In genomic region chr7:114104035-114104434, GRCh38 we compare ENCODE assay signal across 20 cellular contexts.
"Had no signal": no experiment of that assay in that cellular context is flagged by ENCODE, and none has a peak within 500 bp of the region (broad histone marks: within the 10 kb centered on the region; RNA-seq: fewer than 3 reads in every experiment).

No MANE protein-coding gene starts in this region.

- H3K9me3 ChIP-seq: adrenal gland, body of pancreas, colonic mucosa, left lung, sigmoid colon, thyroid gland had no signal

- H3K4me1 ChIP-seq: adrenal gland, colonic mucosa, left lung had no signal

- H3K27me3 ChIP-seq: adrenal gland, body of pancreas, colonic mucosa, left lung, sigmoid colon, thyroid gland had no signal

- DNase-seq: activated CD4-positive, alpha-beta T cell treated with anti-CD3 and anti-CD28 coated beads for 1 hour; activated gamma-delta T cell; adrenal gland; body of pancreas; caudate nucleus; colonic mucosa; effector CD4-positive, alpha-beta T cell; glutamatergic neuron; kidney; left lung; midbrain; posterior cingulate gyrus; sigmoid colon; stimulated activated CD4-positive, alpha-beta T cell treated with anti-CD3 and anti-CD28 coated beads, Interleukin-1b, Interleukin-23, amount 100 ng/mL, for 48 hours; stimulated activated CD8-positive, alpha-beta memory T cell treated with anti-CD3 and anti-CD28 coated beads, Interleukin-4, amount 100 ng/mL, for 48 hours; stimulated activated naive CD4-positive, alpha-beta T cell; SW 1271; T-helper 2 cell; thyroid gland; WERI-Rb-1 had no signal

- H3K36me3 ChIP-seq: adrenal gland, colonic mucosa, left lung, sigmoid colon, thyroid gland, WERI-Rb-1 had no signal

- H3K4me3 ChIP-seq: adrenal gland, body of pancreas, colonic mucosa, left lung, sigmoid colon, thyroid gland had no signal

- H3K27ac ChIP-seq: adrenal gland, body of pancreas, colonic mucosa, left lung, thyroid gland, WERI-Rb-1 had no signal
